8 cellular contexts compared by ENCODE assay signal in the genomic region with DNA sequence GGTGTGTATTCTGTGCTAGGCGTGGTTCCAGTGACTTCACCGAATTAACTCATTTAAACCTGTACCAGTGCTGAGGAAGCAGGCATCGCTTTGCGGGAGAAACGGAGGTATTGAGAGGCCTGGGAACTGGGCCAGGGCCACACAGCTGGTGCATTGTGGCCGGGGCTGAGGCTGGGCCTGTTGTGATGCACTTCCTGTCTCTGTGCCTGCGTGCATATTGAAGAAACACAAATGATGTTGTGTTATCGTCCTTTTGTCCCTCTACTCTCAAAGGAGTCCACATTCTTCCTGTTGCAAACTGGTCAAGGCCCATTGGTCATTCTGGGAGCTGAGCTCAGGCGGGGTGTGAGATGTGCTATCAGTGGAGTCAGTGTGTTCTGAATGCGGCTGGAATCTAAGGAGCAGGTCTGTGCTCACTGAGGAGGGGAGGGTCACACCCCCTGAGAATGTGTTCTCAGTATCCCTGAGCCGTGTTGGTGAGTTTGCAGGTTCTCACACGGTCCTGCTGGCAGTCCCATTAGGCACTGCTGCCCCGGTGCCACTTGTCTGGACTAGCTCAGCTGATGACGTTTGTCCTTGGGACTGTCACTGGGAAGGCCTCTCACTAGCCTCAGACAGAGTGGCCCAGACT.
DNase-seq lines count a peak whose midpoint lies in the region; ATAC-seq, FAIRE-seq and TF ChIP-seq lines count a peak whose summit lies in the region.

No MANE protein-coding gene starts in this region.

- H3K36me3 ChIP-seq in kidney (ENCODE audit: control insufficient read depth in 1 of 2, insufficient read depth in 2 of 2, low read length in 2 of 2) (peaks cover 0 to 3% of the 10 kb centered on the region in 2 donors), stomach (peaks cover 0 to 24% (median 9%) of the 10 kb centered on the region in 4 donors)

- H3K27ac ChIP-seq in kidney (ENCODE audit: low read depth in 2 of 2, low read length in 2 of 2) (peak overlapping the region; percentile 47 to 49), stomach (peak overlapping the region; percentile 37 to 80 (median 65))

- TF ChIP-seq EP300 in stomach (IDR thresholded peaks at IDR 0.05) = no peak

- in situ Hi-C loops in astrocyte of the cerebellum (cut with HindIII; ENCODE audit: low sequenced_read_pairs) = no loop called here

- no peak for FAIRE-seq in kidney (lab: Jason Lieb, UNC)

- DNase-seq in activated CD8-positive, alpha-beta memory T cell treated with anti-CD3 and anti-CD28 coated beads, Interleukin-2, amount 50 U/mL, for 1 hour (ENCODE audit: extremely low read depth) = peak; percentile 54
- DNase-seq in activated CD8-positive, alpha-beta memory T cell treated with anti-CD3 and anti-CD28 coated beads, Interleukin-2, amount 50 U/mL, for 48 hours = no peak
- DNase-seq in NCI-H2029 (lab: John Stamatoyannopoulos, UW) (peak; percentile 96), astrocyte of the cerebellum (ENCODE audit: low read depth) (peak; percentile 47), kidney (peak; percentile 81), stomach (peak; percentile 46), NCI-H446 (lab: John Stamatoyannopoulos, UW) (no peak)

- no peak for ATAC-seq in GM19328 (IDR thresholded peaks at IDR 0.05; ENCODE audit: unreplicated experiment)

- no peak overlapping the region for H3K4me3 ChIP-seq in astrocyte of the cerebellum (ENCODE audit: low read depth, low read length)
- H3K4me3 ChIP-seq in kidney (ENCODE audit: low read length in 2 of 2) = no peak overlapping the region
- H3K4me3 ChIP-seq in stomach = no peak overlapping the region

- intact Hi-C loops in kidney (cut with DNase I) (no loop called here), stomach (cut with DNase I; ENCODE audit: low total_unique reads) (no loop called here)

- H3K27me3 ChIP-seq in stomach = no peaks in the 10 kb centered on the region

- H3K4me1 ChIP-seq in kidney (ENCODE audit: control insufficient read depth in 1 of 2, insufficient read depth in 1 of 2, low read depth in 1 of 2, low read length in 2 of 2) (peaks cover 16 to 21% of the 10 kb centered on the region in 2 donors), stomach (peaks cover 17 to 58% (median 31%) of the 10 kb centered on the region in 4 donors)

- H3K9me3 ChIP-seq in kidney (ENCODE audit: control insufficient read depth in 1 of 2, low read length in 2 of 2) = no peaks in the 10 kb centered on the region
- H3K9me3 ChIP-seq in stomach = no peaks in the 10 kb centered on the region

- no peak overlapping the region for H3K9ac ChIP-seq in kidney (ENCODE audit: low read length in 2 of 2)

- no peak for TF ChIP-seq POLR2A in stomach (IDR thresholded peaks at IDR 0.05)

- TF ChIP-seq CTCF in astrocyte of the cerebellum (IDR thresholded peaks at IDR 0.05; ENCODE audit: low read depth, low read length, missing control alignments) (no peak), kidney (IDR thresholded peaks at IDR 0.05; ENCODE audit: borderline replicate concordance, extremely low read depth, insufficient read depth) (no peak), stomach (IDR thresholded peaks at IDR 0.05) (no peak)

- WGBS in stomach, 5 donors = 59 to 70% (median 64%) methylated on average over 13 to 14 of the region's 14 CpGs

Comparison
In these comparisons a context has a peak if more than half of its experiments do, and no peak if none do; other contexts are left out.
1. DNase-seq: peak in activated CD8-positive, alpha-beta memory T cell treated with anti-CD3 and anti-CD28 coated beads, Interleukin-2, amount 50 U/mL, for 1 hour (single experiment), NCI-H2029 (single experiment), astrocyte of the cerebellum (single experiment), kidney (single experiment) and stomach (single experiment); none in activated CD8-positive, alpha-beta memory T cell treated with anti-CD3 and anti-CD28 coated beads, Interleukin-2, amount 50 U/mL, for 48 hours (single experiment) and NCI-H446 (0 of 2).